8 cellular contexts compared by ENCODE assay signal in the genomic region with DNA sequence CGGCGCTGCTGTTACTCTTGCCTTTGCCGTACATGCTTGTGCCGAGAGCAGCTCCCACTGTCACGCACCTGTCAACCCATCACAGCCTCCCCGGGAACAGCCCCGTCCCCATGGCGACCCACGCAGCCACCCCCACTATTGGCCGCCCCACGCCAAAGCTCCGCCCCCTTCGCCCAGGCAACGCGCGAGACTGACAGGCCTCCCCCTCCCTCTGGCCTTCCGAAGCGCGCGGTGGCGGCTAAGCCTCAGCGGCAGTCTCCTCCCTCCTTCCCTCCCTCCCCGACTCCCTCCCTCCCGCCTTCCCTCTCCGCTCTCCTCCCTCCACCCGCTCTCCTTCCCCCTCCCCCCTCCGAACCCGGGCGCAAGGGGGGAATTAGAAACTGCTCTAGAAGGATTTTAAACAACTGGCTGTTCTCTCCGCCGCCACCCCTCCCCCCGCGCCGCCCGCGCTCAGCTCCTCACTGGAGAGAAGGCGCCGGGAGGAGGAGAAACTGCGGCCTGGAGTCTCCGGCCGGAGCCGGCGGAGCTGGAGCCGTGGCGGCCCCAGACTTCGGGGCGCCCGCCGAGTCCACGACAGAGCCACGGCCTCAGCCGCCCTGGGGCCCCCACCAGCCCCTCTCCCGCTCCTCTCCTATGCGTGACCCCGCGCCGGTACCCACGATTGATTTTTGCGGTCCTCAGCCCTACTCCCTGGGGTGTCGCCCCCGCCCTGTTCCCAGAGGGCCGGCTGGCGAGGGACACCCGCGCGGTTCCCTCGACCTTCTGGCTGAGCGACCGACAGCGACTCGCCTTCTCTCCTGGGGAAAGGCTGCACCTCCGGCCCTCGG. TPM values are rescaled to one million over a fixed set of nuclear protein-coding genes. Genes with fewer than 3 reads are reported as not detected.
DNase-seq lines count a peak whose midpoint lies in the region; ATAC-seq and TF ChIP-seq lines count a peak whose summit lies in the region.

A gene (minus strand): TSS at position 89 of the 827 bp plus-strand sequence. CDS start 55 bp downstream, at position 34.

- peak; percentile 73 for ATAC-seq in GM21723 (IDR thresholded peaks at IDR 0.05; ENCODE audit: unreplicated experiment)
- ATAC-seq in Panc1 = peak; percentile 93
- peak; percentile 97 for ATAC-seq in esophagus mucosa

- H3K4me3 ChIP-seq in Panc1 (ENCODE audit: low read depth in 2 of 2, low read length in 2 of 2) (peak within 1 kb of the TSS; percentile 47 to 65), muscle layer of duodenum (ENCODE audit: low read depth in 1 of 2, low read length in 2 of 2) (peak within 1 kb of the TSS; percentile 78 to 82)

- peak within 1 kb of the TSS; percentile 93 for H3K27ac ChIP-seq in Panc1 (ENCODE audit: low read length)
- H3K27ac ChIP-seq in muscle layer of duodenum (ENCODE audit: low read length) = peak within 1 kb of the TSS; percentile 79

- TF ChIP-seq CTCF in Panc1 (IDR thresholded peaks at IDR 0.05) = no peak

- in situ Hi-C loops in KBM-7 (cut with MboI; ENCODE audit: low pct_unique_long_range_greater_than_20kb, low sequenced_read_pairs) = no loop called here
- in situ Hi-C loops in Panc1 (cut with HindIII; ENCODE audit: low pct_unique_long_range_greater_than_20kb, low sequenced_read_pairs) = no loop called here

- H3K36me3 ChIP-seq in Panc1 (ENCODE audit: control insufficient read depth, insufficient read depth, low read length) = no peaks in the 10 kb centered on the region
- no peaks in the 10 kb centered on the region for H3K36me3 ChIP-seq in muscle layer of duodenum (ENCODE audit: control insufficient read depth in 1 of 2, insufficient read depth in 2 of 2, low read length in 2 of 2)

- POLR2A ChIA-PET in Panc1 (lab: Charles Lee) = interaction anchor here (0.6 to 0.8 kb wide), 4 partner anchors 101 to 222 kb away, joined by 3 to 4 read pairs (median 3); no protein-coding TSS in a partner anchor

- DNase-seq in DMS79 (lab: John Stamatoyannopoulos, UW) (peak; percentile 92), KBM-7 (peak; percentile 97), Panc1 (ENCODE audit: low read depth, low spot score) (peak; percentile 91)
- DNase-seq in activated T-cell treated with anti-CD3 and anti-CD28 coated beads, Interleukin-2, amount 50 U/mL, for 48 hours = peak; percentile 97 to 98
- peak; percentile 97 for DNase-seq in stimulated activated CD8-positive, alpha-beta memory T cell treated with anti-CD3 and anti-CD28 coated beads, Interleukin-7, amount 100 ng/mL, for 24 hours (ENCODE audit: low read depth)

- CTCF ChIA-PET in Panc1 (lab: Charles Lee) = interaction anchor here (0.6 to 1.0 kb wide), 3 partner anchors 77 to 464 kb away, joined by 4 to 11 read pairs (median 5); no protein-coding TSS in a partner anchor

- intact Hi-C loops in Panc1 (cut with micrococcal nuclease; ENCODE audit: unreplicated experiment) = loop anchor here (2.0 to 10.0 kb wide), 3 partner anchors 102 to 474 kb away; no protein-coding TSS in a partner anchor

- H3K27me3 ChIP-seq in Panc1 (ENCODE audit: control insufficient read depth, insufficient read depth, low read length) (no peaks in the 10 kb centered on the region), muscle layer of duodenum (ENCODE audit: low read depth, low read length) (no peaks in the 10 kb centered on the region)

- no peaks in the 10 kb centered on the region for H3K9me3 ChIP-seq in Panc1 (ENCODE audit: control insufficient read depth, insufficient read depth, low read depth, low read length)
- no peaks in the 10 kb centered on the region for H3K9me3 ChIP-seq in muscle layer of duodenum (ENCODE audit: control insufficient read depth in 1 of 2, low read length in 2 of 2)

- no TSS peak for BruUV-seq in Panc1 (replicated peaks; lab: Mats Ljungman, UMichigan)

- H3K4me1 ChIP-seq in Panc1 (ENCODE audit: control insufficient read depth, insufficient read depth, low read length) = peaks cover 23% of the 10 kb centered on the region
- peaks cover 4 to 14% of the 10 kb centered on the region in 2 donors for H3K4me1 ChIP-seq in muscle layer of duodenum (ENCODE audit: control insufficient read depth in 1 of 2, insufficient read depth in 2 of 2, low read length in 2 of 2)

RNA-seq across cellular contexts. Expression of the gene that starts here (rescaled TPM):
- total RNA-seq in Panc1 (2021; ENCODE audit: unreplicated experiment) (16.3 TPM), esophagus mucosa (26.7 TPM)
- polyA plus RNA-seq in Panc1 (2012; ENCODE audit: insufficient read length) = 23.7 TPM

Comparison
In these comparisons a context has a peak if more than half of its experiments do, and no peak if none do; other contexts are left out.
1. Peak in every context shown above with its lines: DNase-seq, ATAC-seq, H3K4me3 ChIP-seq and H3K27ac ChIP-seq.